24 cellular contexts compared by ENCODE assay signal in genomic region chr6:150231456-150231855, GRCh38.
A peak's percentile ranks its signal among the peaks of the same experiment; 100 is the strongest.
DNase-seq lines count a peak whose midpoint lies in the region; ATAC-seq and TF ChIP-seq lines count a peak whose summit lies in the region.
"Had no signal": no experiment of that assay in that cellular context is flagged by ENCODE, and none has a peak within 500 bp of the region (broad histone marks: within the 10 kb centered on the region; RNA-seq: fewer than 3 reads in every experiment).

No MANE protein-coding gene starts in this region.

- dilution Hi-C loops in mammary epithelial cell (cut with HindIII; ENCODE audit: low sequenced_read_pairs): no loop called here

- peaks cover 52% of the 10 kb centered on the region for H3K79me2 ChIP-seq in mammary epithelial cell (ENCODE audit: insufficient read depth, low read length)

- H3K4me1 ChIP-seq in mammary epithelial cell (ENCODE audit: insufficient read depth, low read length): peaks cover 45% of the 10 kb centered on the region
- H3K4me1 ChIP-seq in colonic mucosa: no peaks in the 10 kb centered on the region
- H3K4me1 ChIP-seq in right lobe of liver: no peaks in the 10 kb centered on the region
- H3K4me1 ChIP-seq: prostate gland had no signal

- H3K9ac ChIP-seq in mammary epithelial cell (ENCODE audit: insufficient read depth, low read length) (no peak overlapping the region), colonic mucosa (ENCODE audit: low read depth in 2 of 2, low read length in 2 of 2) (no peak overlapping the region)

- H4K20me1 ChIP-seq in mammary epithelial cell (ENCODE audit: insufficient read depth, low read length): no peaks in the 10 kb centered on the region

- no peak overlapping the region for H2AFZ ChIP-seq in mammary epithelial cell (ENCODE audit: low read depth, low read length)

- in situ Hi-C loops in mammary epithelial cell (cut with MboI; ENCODE audit: low sequenced_read_pairs in 2 of 2): no loop called here

- H3K27me3 ChIP-seq in mammary epithelial cell (ENCODE audit: insufficient read depth, low read length) (no peaks in the 10 kb centered on the region), colonic mucosa (no peaks in the 10 kb centered on the region), right lobe of liver (no peaks in the 10 kb centered on the region)

- no peak for ATAC-seq in right lobe of liver
- ATAC-seq: activated naive CD4-positive, alpha-beta T cell treated with anti-CD3 and anti-CD28 coated beads, Interleukin-2, amount 50 U/mL, for 72 hours; GM12878 had no signal

- DNase-seq in AG08395 (ENCODE audit: low spot score) (peak; percentile 51), NCI-H226 (peak; percentile 59), mammary epithelial cell (peak; percentile 52), iris pigment epithelial cell (ENCODE audit: low read depth) (peak; percentile 51), colonic mucosa (no peak), right lobe of liver (no peak), SKM-1 treated with dmso at 0.1 percent for 144 hours (lab: John Stamatoyannopoulos, UW; ENCODE audit: unreplicated experiment) (no peak), SIG-M5 treated with dmso at 0.1 percent for 504 hours (lab: John Stamatoyannopoulos, UW; ENCODE audit: unreplicated experiment) (no peak)
- DNase-seq: activated B cell treated with CpG ODN at 0.5 μM for 24 hours; activated CD4-positive, alpha-beta T cell treated with anti-CD3 and anti-CD28 coated beads, Interleukin-2, amount 50 U/mL, for 4 hours; aorta; DMS79; effector CD4-positive, alpha-beta T cell; erythroblast; H9; NCI-H1105 treated with DMSO at 0.1 percent for 48 hours; NCI-H2029 treated with DMSO at 0.1 percent for 48 hours; NCI-H82; Right ventricle myocardium superior had no signal

- no peak overlapping the region for H3K4me3 ChIP-seq in mammary epithelial cell (replicated peaks in 1 of 3; ENCODE audit: insufficient read depth in 1 of 3, low read depth in 2 of 3, low read length in 3 of 3)
- no peak overlapping the region for H3K4me3 ChIP-seq in colonic mucosa
- H3K4me3 ChIP-seq in right lobe of liver: no peak overlapping the region
- H3K4me3 ChIP-seq: GM12878, prostate gland had no signal

- intact Hi-C loops in mammary epithelial cell (cut with micrococcal nuclease) (no loop called here), colonic mucosa (cut with DNase I) (no loop called here), right lobe of liver (cut with DNase I) (no loop called here)

- H3K9me3 ChIP-seq in mammary epithelial cell (replicated peaks; ENCODE audit: insufficient read depth, low read length) (no peaks in the 10 kb centered on the region), colonic mucosa (no peaks in the 10 kb centered on the region), right lobe of liver (no peaks in the 10 kb centered on the region)
- H3K9me3 ChIP-seq: neutrophil, prostate gland had no signal

- H3K36me3 ChIP-seq in mammary epithelial cell (ENCODE audit: insufficient read depth, low read length) (no peaks in the 10 kb centered on the region), colonic mucosa (no peaks in the 10 kb centered on the region), right lobe of liver (no peaks in the 10 kb centered on the region)
- H3K36me3 ChIP-seq: neutrophil, prostate gland had no signal

- TF ChIP-seq POLR2A in right lobe of liver (IDR thresholded peaks at IDR 0.05): no peak

- BruUV-seq in mammary epithelial cell (replicated peaks; lab: Mats Ljungman, UMichigan): no TSS peak

- TF ChIP-seq CTCF in mammary epithelial cell (conservative IDR thresholded peaks at IDR 0.05 in 1 of 2, IDR thresholded peaks at IDR 0.05 in 1 of 2; ENCODE audit: extremely low read depth in 1 of 2, insufficient read depth in 1 of 2, low read depth in 1 of 2, low read length in 2 of 2) (no peak), colonic mucosa (IDR thresholded peaks at IDR 0.05) (no peak), right lobe of liver (IDR thresholded peaks at IDR 0.05) (no peak)

- H3K4me2 ChIP-seq in mammary epithelial cell (ENCODE audit: insufficient read depth, low read depth, low read length): peak overlapping the region; percentile 39

- WGBS in mammary epithelial cell (ENCODE audit: low coverage, missing lambda C conversion rate): 67% methylated on average over 3 of the region's 3 CpGs
- WGBS in right lobe of liver (ENCODE audit: insufficient coverage, low coverage, low lambda C conversion rate, missing lambda C conversion rate): 76% methylated on average over 3 of the region's 3 CpGs

- H3K27ac ChIP-seq in mammary epithelial cell (ENCODE audit: insufficient read depth, low read depth, low read length) (peak overlapping the region; percentile 32), colonic mucosa (no peak overlapping the region), right lobe of liver (no peak overlapping the region)
- H3K27ac ChIP-seq: HL-60, neutrophil, prostate gland had no signal

- CTCF ChIA-PET in mammary epithelial cell (lab: Charles Lee; ENCODE audit: low non-redundant PET): interaction anchor here (0.6 kb wide), 1 partner anchor 521 kb away, joined by 4 read pairs; no protein-coding TSS in a partner anchor

Comparison
In these comparisons a context has a peak if more than half of its experiments do, and no peak if none do; other contexts are left out.
1. DNase-seq: peak in AG08395 (single experiment), NCI-H226 (single experiment), mammary epithelial cell (single experiment) and iris pigment epithelial cell (single experiment); none in colonic mucosa (single experiment), right lobe of liver (0 of 3), SKM-1 treated with dmso at 0.1 percent for 144 hours (single experiment) and SIG-M5 treated with dmso at 0.1 percent for 504 hours (single experiment).